Comparison of ENCODE assay signal across 22 cellular contexts in genomic region chr2:150470435-150470834, GRCh38. TPM values are rescaled to one million over a fixed set of nuclear protein-coding genes. Genes with fewer than 3 reads are reported as not detected.
DNase-seq lines count a peak whose midpoint lies in the region; ATAC-seq, FAIRE-seq and TF ChIP-seq lines count a peak whose summit lies in the region.
"Had no signal": no experiment of that assay in that cellular context is flagged by ENCODE, and none has a peak within 500 bp of the region (broad histone marks: within the 10 kb centered on the region; RNA-seq: fewer than 3 reads in every experiment).

No MANE protein-coding gene starts in this region.

- no peaks in the 10 kb centered on the region for H3K9me1 ChIP-seq in endothelial cell of umbilical vein (replicated peaks; ENCODE audit: control insufficient read depth, extremely low read depth, insufficient read depth, low read length)

- TF ChIP-seq CTCF in HFFc6 (IDR thresholded peaks at IDR 0.05) (no peak), endothelial cell of umbilical vein (IDR thresholded peaks at IDR 0.05; ENCODE audit: extremely low read depth in 1 of 2, insufficient read depth in 1 of 2, low read depth in 1 of 2, low read length in 2 of 2) (no peak), natural killer cell (IDR thresholded peaks at IDR 0.05) (no peak)

- peaks cover 6% of the 10 kb centered on the region for H4K20me1 ChIP-seq in endothelial cell of umbilical vein (replicated peaks; ENCODE audit: control insufficient read depth, extremely low read depth, insufficient read depth, low read length)

- H3K4me2 ChIP-seq in endothelial cell of umbilical vein (ENCODE audit: insufficient read depth, low read length): no peak overlapping the region

- H3K4me1 ChIP-seq in ACC112 (ENCODE audit: control insufficient read depth, insufficient read depth, low read length, unreplicated experiment) (peaks cover 90% of the 10 kb centered on the region), endothelial cell of umbilical vein (ENCODE audit: control insufficient read depth, extremely low read depth, insufficient read depth, low read length) (peaks cover 97% of the 10 kb centered on the region)
- H3K4me1 ChIP-seq in CD8-positive, alpha-beta memory T cell (ENCODE audit: insufficient read depth, low read length): no peaks in the 10 kb centered on the region

- H3K27ac Mint-ChIP-seq in HFFc6 (peak overlapping the region; percentile 99), natural killer cell (no peak overlapping the region)
- no peak overlapping the region for H3K27ac Mint-ChIP-seq in CD8-positive, alpha-beta memory T cell
- H3K27ac Mint-ChIP-seq: activated naive CD4-positive, alpha-beta T cell treated with anti-CD3 and anti-CD28 coated beads for 36 hours; activated T-cell treated with anti-CD3 and anti-CD28 coated beads, Interleukin-2, amount 50 U/mL, for 24 hours had no signal

- H3K9ac ChIP-seq in endothelial cell of umbilical vein (replicated peaks; ENCODE audit: extremely low read depth, insufficient read depth, low read length): no peak overlapping the region

- peaks cover 3% of the 10 kb centered on the region; the same call in 1 of the 2 replicates for H3K9me3 Mint-ChIP-seq in HFFc6
- peaks cover 0 to 9% (median 0%) of the 10 kb centered on the region in 5 donors for H3K9me3 Mint-ChIP-seq in CD8-positive, alpha-beta memory T cell
- H3K9me3 Mint-ChIP-seq in natural killer cell: peaks cover 8 to 12% of the 10 kb centered on the region in 2 donors
- H3K9me3 Mint-ChIP-seq: activated naive CD4-positive, alpha-beta T cell treated with anti-CD3 and anti-CD28 coated beads for 36 hours; activated T-cell treated with anti-CD3 and anti-CD28 coated beads, Interleukin-2, amount 50 U/mL, for 24 hours had no signal

- H3K36me3 Mint-ChIP-seq in HFFc6 (ENCODE audit: low read depth): peaks cover 79% of the 10 kb centered on the region
- no peaks in the 10 kb centered on the region for H3K36me3 Mint-ChIP-seq in CD8-positive, alpha-beta memory T cell
- H3K36me3 Mint-ChIP-seq in natural killer cell: no peaks in the 10 kb centered on the region

- no peak for ATAC-seq in natural killer cell
- ATAC-seq: SK-N-SH treated with all-trans-retinoic acid at 6 μM for 48 hours had no signal

- POLR2A ChIA-PET in endothelial cell of umbilical vein (lab: Charles Lee): interaction anchor here (1.1 to 1.4 kb wide), 2 partner anchors 8 to 16 kb away, joined by 3 to 4 read pairs; no protein-coding TSS in a partner anchor
- POLR2A ChIA-PET in CD8-positive, alpha-beta memory T cell (lab: Charles Lee): no interaction called here

- H3K36me3 ChIP-seq in ACC112 (ENCODE audit: insufficient read depth, low read length) (peaks cover 67% of the 10 kb centered on the region), endothelial cell of umbilical vein (ENCODE audit: control insufficient read depth in 2 of 2, extremely low read depth in 1 of 2, insufficient read depth in 2 of 2, low read length in 2 of 2) (peaks cover 28 to 65% of the 10 kb centered on the region in 2 experiments)
- no peaks in the 10 kb centered on the region for H3K36me3 ChIP-seq in CD8-positive, alpha-beta memory T cell (ENCODE audit: insufficient read depth, low read length)

- no peaks in the 10 kb centered on the region for H3K27me3 ChIP-seq in ACC112 (ENCODE audit: insufficient read depth, low read length)
- H3K27me3 ChIP-seq in endothelial cell of umbilical vein (ENCODE audit: control insufficient read depth in 2 of 2, insufficient read depth in 2 of 2, low read length in 2 of 2): no peaks in the 10 kb centered on the region
- H3K27me3 ChIP-seq in CD8-positive, alpha-beta memory T cell (ENCODE audit: insufficient read depth, low read length, poor library complexity, severe bottlenecking): no peaks in the 10 kb centered on the region
- H3K27me3 ChIP-seq: vagina had no signal

- no peak for DNase-seq in HFFc6
- DNase-seq in endothelial cell of umbilical vein (ENCODE audit: low read depth, low spot score): peak; percentile 12
- peak; percentile 45 for DNase-seq in kidney tubule cell (ENCODE audit: low spot score)
- no peak for DNase-seq in DMS153 treated with DMSO at 0.1 percent for 48 hours (lab: John Stamatoyannopoulos, UW; ENCODE audit: unreplicated experiment)
- no peak for DNase-seq in NCI-H226
- no peak for DNase-seq in CD8-positive, alpha-beta memory T cell
- no peak for DNase-seq in natural killer cell
- DNase-seq: activated CD4-positive, CD25-positive, alpha-beta regulatory T cell; activated naive CD4-positive, alpha-beta T cell treated with anti-CD3 and anti-CD28 coated beads for 36 hours; activated T-cell treated with anti-CD3 and anti-CD28 coated beads, Interleukin-2, amount 50 U/mL, for 24 hours; head of caudate nucleus; NCI-H1048; NCI-H187 treated with DMSO at 0.1 percent for 48 hours; NCI-H446 treated with DMSO at 0.1 percent for 48 hours; RPMI8226 had no signal

- peak overlapping the region; percentile 98 for H3K4me3 Mint-ChIP-seq in HFFc6
- H3K4me3 Mint-ChIP-seq in CD8-positive, alpha-beta memory T cell: no peak overlapping the region
- H3K4me3 Mint-ChIP-seq in natural killer cell: no peak overlapping the region
- H3K4me3 Mint-ChIP-seq: activated naive CD4-positive, alpha-beta T cell treated with anti-CD3 and anti-CD28 coated beads for 36 hours; activated T-cell treated with anti-CD3 and anti-CD28 coated beads, Interleukin-2, amount 50 U/mL, for 24 hours; central memory CD8-positive, alpha-beta T cell had no signal

- H3K4me1 Mint-ChIP-seq in HFFc6 (ENCODE audit: low read depth) (peaks cover 100% of the 10 kb centered on the region), natural killer cell (no peaks in the 10 kb centered on the region)
- no peaks in the 10 kb centered on the region for H3K4me1 Mint-ChIP-seq in CD8-positive, alpha-beta memory T cell
- H3K4me1 Mint-ChIP-seq: central memory CD8-positive, alpha-beta T cell had no signal

- FAIRE-seq in endothelial cell of umbilical vein (lab: Jason Lieb, UNC): no peak
- FAIRE-seq: A204.1, D721Med, GM12891 had no signal

- no peaks in the 10 kb centered on the region for H3K9me3 ChIP-seq in endothelial cell of umbilical vein (replicated peaks; ENCODE audit: control insufficient read depth, insufficient read depth, low read length)
- no peaks in the 10 kb centered on the region for H3K9me3 ChIP-seq in CD8-positive, alpha-beta memory T cell (ENCODE audit: low read length)
- H3K9me3 ChIP-seq: vagina had no signal

- H3K27ac ChIP-seq in ACC112 (ENCODE audit: low read depth, low read length) (peak overlapping the region; percentile 72; the same call in 1 of the 2 replicates), endothelial cell of umbilical vein (ENCODE audit: insufficient read depth, low read depth, low read length) (no peak overlapping the region)
- no peak overlapping the region for H3K27ac ChIP-seq in CD8-positive, alpha-beta memory T cell (ENCODE audit: low read depth, low read length)
- H3K27ac ChIP-seq: vagina had no signal

- H3K79me2 ChIP-seq in ACC112 (ENCODE audit: control insufficient read depth, insufficient read depth, low read length, unreplicated experiment) (peaks cover 61% of the 10 kb centered on the region), endothelial cell of umbilical vein (ENCODE audit: control insufficient read depth, insufficient read depth, low read length) (peaks cover 72% of the 10 kb centered on the region)

- dilution Hi-C loops in endothelial cell of umbilical vein (cut with MboI; ENCODE audit: extremely low pct_ligation_motif_present, low sequenced_read_pairs): no loop called here

- intact Hi-C loops in endothelial cell of umbilical vein (cut with micrococcal nuclease) (no loop called here), natural killer cell (cut with micrococcal nuclease) (no loop called here)

- H3K4me3 ChIP-seq in ACC112 (ENCODE audit: low read depth, low read length) (no peak overlapping the region), endothelial cell of umbilical vein (replicated peaks in 1 of 3; ENCODE audit: insufficient read depth in 1 of 3, low read depth in 1 of 3, low read length in 3 of 3) (no peak overlapping the region)
- no peak overlapping the region for H3K4me3 ChIP-seq in CD8-positive, alpha-beta memory T cell (ENCODE audit: low read length)
- H3K4me3 ChIP-seq: vagina had no signal

- CTCF ChIA-PET in endothelial cell of umbilical vein (lab: Charles Lee): interaction anchor here (1.1 to 2.3 kb wide), 3 partner anchors 9 to 769 kb away, joined by 3 to 8 read pairs (median 4); no protein-coding TSS in a partner anchor
- CTCF ChIA-PET in CD8-positive, alpha-beta memory T cell (lab: Charles Lee): no interaction called here

- no peak overlapping the region for H2AFZ ChIP-seq in ACC112 (ENCODE audit: low read length, unreplicated experiment)
- H2AFZ ChIP-seq in endothelial cell of umbilical vein (ENCODE audit: low read depth, low read length): no peak overlapping the region

- no TSS peak for BruUV-seq in endothelial cell of umbilical vein (replicated peaks; lab: Mats Ljungman, UMichigan)

- no peak for TF ChIP-seq POLR2A in endothelial cell of umbilical vein (IDR thresholded peaks at IDR 0.05; ENCODE audit: low read depth, low read length)

- H3K27me3 Mint-ChIP-seq in HFFc6 (ENCODE audit: insufficient read depth) (peaks cover 49% of the 10 kb centered on the region), natural killer cell (ENCODE audit: low read depth in 2 of 2) (no peaks in the 10 kb centered on the region)
- peaks cover 0 to 1% of the 10 kb centered on the region in 2 donors for H3K27me3 Mint-ChIP-seq in CD8-positive, alpha-beta memory T cell
- H3K27me3 Mint-ChIP-seq: activated T-cell treated with anti-CD3 and anti-CD28 coated beads, Interleukin-2, amount 50 U/mL, for 24 hours; central memory CD8-positive, alpha-beta T cell had no signal

TF ChIP-seq in endothelial cell of umbilical vein, 7 proteins besides CTCF, POLR2A, EP300 and RAD21 (continues in another document):
- TF ChIP-seq MYC (IDR thresholded peaks at IDR 0.05; ENCODE audit: low read depth, low read length) (no peak), POLR2AphosphoS5 (IDR thresholded peaks at IDR 0.05; ENCODE audit: insufficient read depth, low read depth, low read length) (no peak), GATA2 (IDR thresholded peaks at IDR 0.05; ENCODE audit: insufficient read depth, insufficient read length, low read depth, low read length) (no peak), FOS (IDR thresholded peaks at IDR 0.05; ENCODE audit: borderline replicate concordance, insufficient read depth, low read length) (no peak)

RNA-seq across cellular contexts. Expression of gene RND3, which starts 17.0 kb away (rescaled TPM):
- total RNA-seq in HFFc6 (2021; fragmentation: NEBNext Ultra II Directional; extraction: Animal tissue kit (Norgen Biotek cat#: 25700)): 100 to 1,000 TPM; 365 to 525 (median 438) TPM
- total RNA-seq in endothelial cell of umbilical vein (132 and 158 TPM in 2 replicates), natural killer cell (not detected)
- 53.3 and 57.1 TPM in 2 replicates for polyA plus RNA-seq in endothelial cell of umbilical vein
- polyA plus RNA-seq in endothelial cell of umbilical vein (2011; cell fraction: cytosol; rRNA removed): 107 and 123 TPM in 2 replicates
- 175 and 179 TPM in 2 replicates for polyA plus RNA-seq in endothelial cell of umbilical vein (2011; cell fraction: nucleus; rRNA removed)
- polyA plus RNA-seq in endothelial cell of umbilical vein (2012): 190 and 258 TPM in 2 replicates
- polyA minus RNA-seq in endothelial cell of umbilical vein: 260 and 272 TPM in 2 replicates
- 15.0 TPM for polyA minus RNA-seq in endothelial cell of umbilical vein (2011; cell fraction: cytosol; rRNA and poly(A)+ RNA removed)
- polyA minus RNA-seq in endothelial cell of umbilical vein (2011; cell fraction: nucleus; rRNA and poly(A)+ RNA removed): 211 and 223 TPM in 2 replicates
- not detected for total RNA-seq in CD8-positive, alpha-beta memory T cell
- not detected for polyA plus RNA-seq in CD8-positive, alpha-beta memory T cell
- total RNA-seq: activated naive CD4-positive, alpha-beta T cell treated with anti-CD3 and anti-CD28 coated beads for 36 hours had no signal

Comparison
In these comparisons a context has a peak if more than half of its experiments do, and no peak if none do; other contexts are left out.
1. DNase-seq: peak in endothelial cell of umbilical vein (single experiment) and kidney tubule cell (single experiment); none in HFFc6 (single experiment), DMS153 treated with DMSO at 0.1 percent for 48 hours (single experiment), NCI-H226 (single experiment), CD8-positive, alpha-beta memory T cell (0 of 5) and natural killer cell (single experiment).
2. RNA of gene RND3, which starts 17.0 kb away (total RNA-seq): 365 to 525 TPM in HFFc6 and 132 to 158 TPM in endothelial cell of umbilical vein; not detected in CD8-positive, alpha-beta memory T cell and not detected in natural killer cell; every median in the first group is over 100 times any median in the second.